ENCODE assay signal across 8 cellular contexts in genomic region chr1:231053493-231054162, GRCh38. TPM values are rescaled to one million over a fixed set of nuclear protein-coding genes. Genes with fewer than 3 reads are reported as not detected.
DNase-seq lines count a peak whose midpoint lies in the region; ATAC-seq, FAIRE-seq and TF ChIP-seq lines count a peak whose summit lies in the region.

No MANE protein-coding gene starts in this region.

- H3K9me3 ChIP-seq in esophagus muscularis mucosa, result no peaks in the 10 kb centered on the region

- H3K4me1 ChIP-seq in esophagus muscularis mucosa, result peaks cover 0 to 22% (median 17%) of the 10 kb centered on the region in 4 donors

- peak overlapping the region; percentile 20 to 44 (median 27) for H3K4me3 ChIP-seq in esophagus muscularis mucosa

- intact Hi-C loops in esophagus muscularis mucosa (cut with DNase I), result no loop called here

- ATAC-seq in HG02610 (IDR thresholded peaks at IDR 0.05; ENCODE audit: unreplicated experiment), result peak; percentile 46
- ATAC-seq in GM19463 (IDR thresholded peaks at IDR 0.05; ENCODE audit: unreplicated experiment), result no peak

- H3K27me3 ChIP-seq in esophagus muscularis mucosa, result peaks cover 0 to 12% (median 0%) of the 10 kb centered on the region in 4 donors

- no peaks in the 10 kb centered on the region for H3K36me3 ChIP-seq in esophagus muscularis mucosa

- TF ChIP-seq EP300 in esophagus muscularis mucosa (IDR thresholded peaks at IDR 0.05), result no peak

- no peak for TF ChIP-seq POLR2A in esophagus muscularis mucosa (IDR thresholded peaks at IDR 0.05; ENCODE audit: low read depth)

- WGBS in esophagus muscularis mucosa, result 3% methylated on average over 7 of the region's 7 CpGs

- no peak for TF ChIP-seq CTCF in esophagus muscularis mucosa (IDR thresholded peaks at IDR 0.05)

- FAIRE-seq in RCC 7860 (lab: Jason Lieb, UNC), result no peak

- H3K27ac ChIP-seq in esophagus muscularis mucosa (replicated peaks in 1 of 4), result peak overlapping the region in 1 of 4 donors; percentile 53

- DNase-seq in NCI-H2107 treated with DMSO at 0.1 percent for 48 hours (lab: John Stamatoyannopoulos, UW; ENCODE audit: unreplicated experiment), result peak; percentile 48
- DNase-seq in NCI-H2107 (lab: John Stamatoyannopoulos, UW), result no peak
- DNase-seq in RCC 7860 (ENCODE audit: low spot score), result peak; percentile 23
- DNase-seq in esophagus muscularis mucosa (ENCODE audit: extremely low spot score), result no peak
- DNase-seq in retina, result peak; percentile 32
- no peak for DNase-seq in D341Med (ENCODE audit: low spot score)

RNA-seq across cellular contexts. Expression of gene FAM89A, which starts 13.6 kb away (rescaled TPM):
- total RNA-seq in esophagus muscularis mucosa, result 10 to 100 TPM in 1 of 4 donors, 1 to 10 TPM in 3; 1.7 to 13.6 (median 5.6) TPM

Comparison
In these comparisons a context has a peak if more than half of its experiments do, and no peak if none do; other contexts are left out.
1. DNase-seq: peak in NCI-H2107 treated with DMSO at 0.1 percent for 48 hours (single experiment), RCC 7860 (single experiment) and retina (single experiment); none in NCI-H2107 (single experiment), esophagus muscularis mucosa (single experiment) and D341Med (single experiment).